24 cellular contexts compared by ENCODE assay signal in the genomic region with DNA sequence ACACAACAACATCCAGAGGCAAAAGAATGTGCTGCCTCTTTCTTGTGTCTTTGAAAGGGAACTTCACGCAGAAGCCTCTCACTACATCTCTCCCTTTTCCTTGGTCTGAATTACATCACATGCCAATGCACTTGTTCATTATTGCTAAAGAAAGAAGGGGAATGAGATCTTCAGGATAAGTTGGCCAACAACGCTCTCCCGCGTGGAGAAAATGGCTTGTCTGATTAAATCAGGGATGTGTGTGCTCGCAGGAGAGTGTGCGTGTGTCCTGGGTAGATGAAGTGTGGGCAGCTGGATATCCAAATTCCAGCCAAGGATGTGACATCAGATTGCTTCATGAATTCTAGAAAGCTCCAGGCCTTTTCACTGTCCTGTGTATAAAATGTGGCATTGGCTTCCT.
"Had no signal": no experiment of that assay in that cellular context is flagged by ENCODE, and none has a peak within 500 bp of the region (broad histone marks: within the 10 kb centered on the region; RNA-seq: fewer than 3 reads in every experiment).

No MANE protein-coding gene starts in this region.

- H3K4me2 ChIP-seq: neural progenitor cell had no signal

- H3K79me2 ChIP-seq: parathyroid adenoma had no signal

- ATAC-seq: effector memory CD8-positive, alpha-beta T cell; heart right ventricle; left colon; left ventricle myocardium superior; mucosa of descending colon; natural killer cell treated with Interleukin-12 subunit alpha and Interleukin-12 subunit beta and Interleukin-15 and Interleukin-18, amount 100 ng/mL, for 72 hours; sciatic nerve; stimulated activated effector memory CD8-positive, alpha-beta T cell treated with anti-CD3 and anti-CD28 coated beads, Interleukin-12 subunit alpha, Interleukin-12 subunit beta, amount 100 ng/mL, for 72 hours had no signal

- H3K9ac ChIP-seq: neural progenitor cell, parathyroid adenoma had no signal

- H3K27ac ChIP-seq: esophagus squamous epithelium, lower lobe of right lung, neural progenitor cell, parathyroid adenoma, right atrium auricular region, stomach, thyroid gland had no signal

- H3K4me3 ChIP-seq: esophagus squamous epithelium, heart right ventricle, lower lobe of right lung, mucosa of descending colon, neural progenitor cell, right atrium auricular region, stomach, thyroid gland had no signal

- H3K4me1 ChIP-seq: parathyroid adenoma, thyroid gland had no signal

- H3K36me3 ChIP-seq: esophagus squamous epithelium, heart right ventricle, lower lobe of right lung, neural progenitor cell, right atrium auricular region, stomach, thyroid gland had no signal

- DNase-seq: cortex of kidney; effector memory CD8-positive, alpha-beta T cell; erythroblast; esophagus squamous epithelium; foreskin melanocyte; glutamatergic neuron; heart right ventricle; hippocampal formation; left colon; left ventricle myocardium superior; lower lobe of right lung; mucosa of descending colon; naive B cell; stimulated activated CD4-positive, alpha-beta T cell treated with anti-CD3 and anti-CD28 coated beads, Interleukin-2, amount 100 ng/mL, for 24 hours; stimulated activated CD4-positive, alpha-beta T cell treated with anti-CD3 and anti-CD28 coated beads, Interleukin-4, amount 100 ng/mL, for 24 hours; stimulated activated naive CD4-positive, alpha-beta T cell treated with Interleukin-2 at 50 U/mL for 16 hours; stomach; thyroid gland had no signal

- H2AFZ ChIP-seq: neural progenitor cell, parathyroid adenoma had no signal

- H3K27me3 ChIP-seq: esophagus squamous epithelium, heart right ventricle, right atrium auricular region, stomach, thyroid gland had no signal

- H3K9me3 ChIP-seq: esophagus squamous epithelium, lower lobe of right lung, right atrium auricular region, stomach, thyroid gland had no signal
